10 cellular contexts compared by ENCODE assay signal in genomic region chr11:11856638-11857037, GRCh38. TPM values are rescaled to one million over a fixed set of nuclear protein-coding genes. Genes with fewer than 3 reads are reported as not detected.
A peak's percentile ranks its signal among the peaks of the same experiment; 100 is the strongest.
DNase-seq lines count a peak whose midpoint lies in the region; ATAC-seq, FAIRE-seq and TF ChIP-seq lines count a peak whose summit lies in the region.
"Had no signal": no experiment of that assay in that cellular context is flagged by ENCODE, and none has a peak within 500 bp of the region (broad histone marks: within the 10 kb centered on the region; RNA-seq: fewer than 3 reads in every experiment).

No MANE protein-coding gene starts in this region.

- H3K27ac ChIP-seq in BLaER1 (no peak overlapping the region), PC-9 (no peak overlapping the region)
- H3K27ac ChIP-seq: cardiac muscle cell, VCaP had no signal

- H3K9me3 ChIP-seq in BLaER1 (peaks cover 27% of the 10 kb centered on the region), PC-9 (ENCODE audit: insufficient read depth, low read depth) (no peaks in the 10 kb centered on the region)

- no peaks in the 10 kb centered on the region for H3K27me3 ChIP-seq in BLaER1
- H3K27me3 ChIP-seq in PC-9 (ENCODE audit: insufficient read depth, low read depth): no peaks in the 10 kb centered on the region
- H3K27me3 ChIP-seq: cardiac muscle cell had no signal

- DNase-seq in RCC 7860 (ENCODE audit: low spot score) (peak; percentile 42), kidney tubule cell (ENCODE audit: low spot score) (peak; percentile 39), SIG-M5 treated with dmso at 0.1 percent for 504 hours (lab: John Stamatoyannopoulos, UW; ENCODE audit: unreplicated experiment) (no peak), PC-9 (no peak)
- no peak for DNase-seq in stimulated activated CD4-positive, alpha-beta T cell treated with anti-CD3 and anti-CD28 coated beads, Interleukin-4, amount 100 ng/mL, for 4 hours

- H3K4me3 ChIP-seq in BLaER1 (no peak overlapping the region), PC-9 (no peak overlapping the region)
- H3K4me3 ChIP-seq: cardiac muscle cell had no signal

- intact Hi-C loops in PC-9 (cut with micrococcal nuclease; ENCODE audit: unreplicated experiment): no loop called here

- H4K20me1 ChIP-seq in BLaER1 (peaks cover 87% of the 10 kb centered on the region), PC-9 (ENCODE audit: insufficient read depth) (peaks cover 6% of the 10 kb centered on the region; the same call in 1 of the 2 replicates)

- CTCF ChIA-PET in PC-9 (lab: Charles Lee): no interaction called here

- POLR2A ChIA-PET in PC-9 (lab: Charles Lee; ENCODE audit: unreplicated experiment): interaction anchor here (0.6 kb wide), 1 partner anchor 9 kb away, joined by 5 read pairs; no protein-coding TSS in a partner anchor

- BruUV-seq in PC-9 (replicated peaks; lab: Mats Ljungman, UMichigan): no TSS peak

- H3K36me3 ChIP-seq in BLaER1 (peaks cover 24% of the 10 kb centered on the region; the same call in 1 of the 2 replicates), PC-9 (ENCODE audit: low read depth) (no peaks in the 10 kb centered on the region)
- H3K36me3 ChIP-seq: cardiac muscle cell had no signal

- H3K9ac ChIP-seq in BLaER1: no peak overlapping the region

- no peak for TF ChIP-seq CTCF in PC-9 (conservative IDR thresholded peaks at IDR 0.05)

- peak overlapping the region; percentile 37 for H3K4me2 ChIP-seq in BLaER1
- H3K4me2 ChIP-seq in PC-9: no peak overlapping the region

- ATAC-seq in GM18907 (IDR thresholded peaks at IDR 0.05; ENCODE audit: unreplicated experiment) (peak; percentile 60), HG03565 (IDR thresholded peaks at IDR 0.05; ENCODE audit: unreplicated experiment) (no peak)

- H3K4me1 ChIP-seq in BLaER1 (peaks cover 32% of the 10 kb centered on the region), PC-9 (replicated peaks; ENCODE audit: insufficient read depth) (no peaks in the 10 kb centered on the region)

- no peak overlapping the region for H2AFZ ChIP-seq in PC-9

- peaks cover 73% of the 10 kb centered on the region for H3K79me2 ChIP-seq in PC-9 (ENCODE audit: low read depth)

- peak; percentile 63 for FAIRE-seq in RCC 7860 (lab: Jason Lieb, UNC)

- no peaks in the 10 kb centered on the region for H3F3A ChIP-seq in PC-9 (ENCODE audit: insufficient read depth, low read depth)

- no peaks in the 10 kb centered on the region for H3K9me2 ChIP-seq in PC-9 (ENCODE audit: insufficient read depth)

RNA-seq across cellular contexts. Expression of gene USP47, which starts 14.9 kb away (rescaled TPM):
- total RNA-seq in PC-9 (2021): 22.4 and 24.2 TPM in 2 replicates

Comparison
In these comparisons a context has a peak if more than half of its experiments do, and no peak if none do; other contexts are left out.
1. DNase-seq: peak in RCC 7860 (single experiment) and kidney tubule cell (single experiment); none in SIG-M5 treated with dmso at 0.1 percent for 504 hours (single experiment), stimulated activated CD4-positive, alpha-beta T cell treated with anti-CD3 and anti-CD28 coated beads, Interleukin-4, amount 100 ng/mL, for 4 hours (0 of 2) and PC-9 (0 of 2).